ENCODE assay signal across 1 cellular context in the genomic region with DNA sequence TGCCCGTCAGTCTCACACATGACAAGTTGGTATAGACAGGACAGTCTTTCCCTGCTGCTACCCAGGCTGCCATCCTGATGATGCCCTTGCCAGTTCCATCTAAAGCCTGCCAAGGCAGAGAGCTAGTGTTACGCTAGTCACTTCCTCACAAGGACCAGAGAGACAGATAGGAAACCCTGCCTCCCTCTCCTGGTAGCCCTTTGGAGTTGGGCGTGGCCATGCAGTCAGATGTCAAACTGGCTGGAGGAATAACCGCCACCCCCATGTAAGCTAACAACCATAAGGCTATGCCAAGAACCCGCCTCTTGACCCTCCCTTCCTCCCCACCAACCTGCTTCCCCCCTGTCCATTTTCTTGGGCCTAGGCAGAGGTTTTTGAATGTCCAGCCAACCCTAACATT.
TF ChIP-seq lines count a peak whose summit lies in the region.

No MANE protein-coding gene starts in this region.

TF ChIP-seq in HEK293, 187 proteins besides CTCF, POLR2A, EP300 and RAD21 (continued from another document):
- TF ChIP-seq, protein P1, sequence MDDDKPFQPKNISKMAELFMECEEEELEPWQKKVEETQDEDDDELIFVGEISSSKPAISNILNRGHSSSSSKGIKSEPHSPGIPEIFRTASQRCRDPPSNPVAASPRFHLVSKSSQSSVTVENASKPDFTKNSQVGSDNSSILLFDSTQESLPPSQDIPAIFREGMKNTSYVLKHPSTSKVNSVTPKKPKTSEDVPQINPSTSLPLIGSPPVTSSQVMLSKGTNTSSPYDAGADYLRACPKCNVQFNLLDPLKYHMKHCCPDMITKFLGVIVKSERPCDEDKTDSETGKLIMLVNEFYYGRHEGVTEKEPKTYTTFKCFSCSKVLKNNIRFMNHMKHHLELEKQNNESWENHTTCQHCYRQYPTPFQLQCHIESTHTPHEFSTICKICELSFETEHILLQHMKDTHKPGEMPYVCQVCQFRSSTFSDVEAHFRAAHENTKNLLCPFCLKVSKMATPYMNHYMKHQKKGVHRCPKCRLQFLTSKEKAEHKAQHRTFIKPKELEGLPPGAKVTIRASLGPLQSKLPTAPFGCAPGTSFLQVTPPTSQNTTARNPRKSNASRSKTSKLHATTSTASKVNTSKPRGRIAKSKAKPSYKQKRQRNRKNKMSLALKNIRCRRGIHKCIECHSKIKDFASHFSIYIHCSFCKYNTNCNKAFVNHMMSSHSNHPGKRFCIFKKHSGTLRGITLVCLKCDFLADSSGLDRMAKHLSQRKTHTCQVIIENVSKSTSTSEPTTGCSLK (tag by site-specific recombination; IDR thresholded peaks at IDR 0.05), result no peak
- TF ChIP-seq, protein P2, sequence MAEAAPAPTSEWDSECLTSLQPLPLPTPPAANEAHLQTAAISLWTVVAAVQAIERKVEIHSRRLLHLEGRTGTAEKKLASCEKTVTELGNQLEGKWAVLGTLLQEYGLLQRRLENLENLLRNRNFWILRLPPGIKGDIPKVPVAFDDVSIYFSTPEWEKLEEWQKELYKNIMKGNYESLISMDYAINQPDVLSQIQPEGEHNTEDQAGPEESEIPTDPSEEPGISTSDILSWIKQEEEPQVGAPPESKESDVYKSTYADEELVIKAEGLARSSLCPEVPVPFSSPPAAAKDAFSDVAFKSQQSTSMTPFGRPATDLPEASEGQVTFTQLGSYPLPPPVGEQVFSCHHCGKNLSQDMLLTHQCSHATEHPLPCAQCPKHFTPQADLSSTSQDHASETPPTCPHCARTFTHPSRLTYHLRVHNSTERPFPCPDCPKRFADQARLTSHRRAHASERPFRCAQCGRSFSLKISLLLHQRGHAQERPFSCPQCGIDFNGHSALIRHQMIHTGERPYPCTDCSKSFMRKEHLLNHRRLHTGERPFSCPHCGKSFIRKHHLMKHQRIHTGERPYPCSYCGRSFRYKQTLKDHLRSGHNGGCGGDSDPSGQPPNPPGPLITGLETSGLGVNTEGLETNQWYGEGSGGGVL (tag by site-specific recombination; IDR thresholded peaks at IDR 0.05), result peak; percentile 56
- no peak for TF ChIP-seq ZEB2 (tag by site-specific recombination; IDR thresholded peaks at IDR 0.05)
- TF ChIP-seq ZNF768 (tag by site-specific recombination; IDR thresholded peaks at IDR 0.05), result no peak
- TF ChIP-seq, protein P3, sequence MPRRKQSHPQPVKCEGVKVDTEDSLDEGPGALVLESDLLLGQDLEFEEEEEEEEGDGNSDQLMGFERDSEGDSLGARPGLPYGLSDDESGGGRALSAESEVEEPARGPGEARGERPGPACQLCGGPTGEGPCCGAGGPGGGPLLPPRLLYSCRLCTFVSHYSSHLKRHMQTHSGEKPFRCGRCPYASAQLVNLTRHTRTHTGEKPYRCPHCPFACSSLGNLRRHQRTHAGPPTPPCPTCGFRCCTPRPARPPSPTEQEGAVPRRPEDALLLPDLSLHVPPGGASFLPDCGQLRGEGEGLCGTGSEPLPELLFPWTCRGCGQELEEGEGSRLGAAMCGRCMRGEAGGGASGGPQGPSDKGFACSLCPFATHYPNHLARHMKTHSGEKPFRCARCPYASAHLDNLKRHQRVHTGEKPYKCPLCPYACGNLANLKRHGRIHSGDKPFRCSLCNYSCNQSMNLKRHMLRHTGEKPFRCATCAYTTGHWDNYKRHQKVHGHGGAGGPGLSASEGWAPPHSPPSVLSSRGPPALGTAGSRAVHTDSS (tag by site-specific recombination; IDR thresholded peaks at IDR 0.05), result no peak
- peak; percentile 75 for TF ChIP-seq ZNF341 (tag by site-specific recombination; IDR thresholded peaks at IDR 0.05; ENCODE audit: low read depth)
- TF ChIP-seq ZNF677 (tag by site-specific recombination; IDR thresholded peaks at IDR 0.05), result no peak
- no peak for TF ChIP-seq KLF16 (tag by site-specific recombination; IDR thresholded peaks at IDR 0.05)
- peak; percentile 43 for TF ChIP-seq SP2 (tag by site-specific recombination; IDR thresholded peaks at IDR 0.05)
- TF ChIP-seq GLI4 (tag by site-specific recombination; IDR thresholded peaks at IDR 0.05), result no peak
- TF ChIP-seq KLF1 (tag by site-specific recombination; IDR thresholded peaks at IDR 0.05), result 0 out of 2 replicates have a peak, but pooled peaks have one; percentile 10
- peak; percentile 46; the same call in 1 of the 2 replicates for TF ChIP-seq SP3 (tag by site-specific recombination; IDR thresholded peaks at IDR 0.05)
